In the genomic region with DNA sequence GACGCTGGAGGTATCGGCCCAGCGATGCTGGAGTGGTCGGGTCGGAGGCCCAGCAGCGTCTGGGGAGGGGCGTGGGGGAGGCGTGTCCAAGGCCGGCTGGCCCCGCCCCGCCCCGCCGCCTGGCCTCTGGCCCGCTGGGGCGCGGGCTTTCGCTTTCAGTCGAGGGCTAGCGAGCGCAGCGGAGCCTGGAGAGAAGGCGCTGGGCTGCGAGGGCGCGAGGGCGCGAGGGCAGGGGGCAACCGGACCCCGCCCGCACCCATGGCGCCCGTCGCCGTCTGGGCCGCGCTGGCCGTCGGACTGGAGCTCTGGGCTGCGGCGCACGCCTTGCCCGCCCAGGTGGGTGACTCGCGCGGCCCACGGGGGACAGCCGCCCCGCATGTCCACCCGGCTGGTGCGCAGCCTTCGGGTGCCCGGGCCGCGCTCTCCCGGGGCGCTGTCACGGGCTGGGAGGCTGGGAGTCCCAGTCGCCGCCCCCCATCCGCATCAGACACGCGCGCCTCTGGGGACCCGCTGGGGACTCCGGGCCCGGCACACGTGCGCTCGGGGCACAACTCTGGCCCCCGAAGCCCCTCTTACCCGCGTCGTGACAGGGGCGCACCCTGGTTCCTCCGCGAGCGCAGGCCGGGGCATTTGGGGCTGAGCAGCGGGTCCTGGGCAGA, we compare ENCODE assay signal across 1 cellular context.
TF ChIP-seq lines count a peak whose summit lies in the region.

A gene (plus strand): TSS at position 158 of the 659 bp plus-strand sequence. CDS start 101 bp downstream, at position 259.

TF ChIP-seq in K562, 482 proteins besides CTCF, POLR2A, EP300 and RAD21 (continued from another document and continues in another):
- TF ChIP-seq, protein P1, sequence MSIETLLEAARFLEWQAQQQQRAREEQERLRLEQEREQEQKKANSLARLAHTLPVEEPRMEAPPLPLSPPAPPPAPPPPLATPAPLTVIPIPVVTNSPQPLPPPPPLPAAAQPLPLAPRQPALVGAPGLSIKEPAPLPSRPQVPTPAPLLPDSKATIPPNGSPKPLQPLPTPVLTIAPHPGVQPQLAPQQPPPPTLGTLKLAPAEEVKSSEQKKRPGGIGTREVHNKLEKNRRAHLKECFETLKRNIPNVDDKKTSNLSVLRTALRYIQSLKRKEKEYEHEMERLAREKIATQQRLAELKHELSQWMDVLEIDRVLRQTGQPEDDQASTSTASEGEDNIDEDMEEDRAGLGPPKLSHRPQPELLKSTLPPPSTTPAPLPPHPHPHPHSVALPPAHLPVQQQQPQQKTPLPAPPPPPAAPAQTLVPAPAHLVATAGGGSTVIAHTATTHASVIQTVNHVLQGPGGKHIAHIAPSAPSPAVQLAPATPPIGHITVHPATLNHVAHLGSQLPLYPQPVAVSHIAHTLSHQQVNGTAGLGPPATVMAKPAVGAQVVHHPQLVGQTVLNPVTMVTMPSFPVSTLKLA (conservative IDR thresholded peaks at IDR 0.05), result peak; percentile 44 to 65
- TF ChIP-seq ZNF76 (CRISPR knock-in tag; IDR thresholded peaks at IDR 0.05; ENCODE audit: borderline replicate concordance) (peak; percentile 74; the same call in 1 of the 2 replicates), EZH2 (IDR thresholded peaks at IDR 0.05; ENCODE audit: borderline replicate concordance, low read depth, low read length) (no peak), SP2 (IDR thresholded peaks at IDR 0.05; ENCODE audit: extremely low read depth, low read depth, low read length, poor library complexity, severe bottlenecking) (no peak), ZNF57 (CRISPR knock-in tag; IDR thresholded peaks at IDR 0.05) (no peak), C11orf30 (IDR thresholded peaks at IDR 0.05; ENCODE audit: low read depth) (no peak), ZKSCAN3 (CRISPR knock-in tag; IDR thresholded peaks at IDR 0.05) (no peak), PCBP2 (IDR thresholded peaks at IDR 0.05; ENCODE audit: low read depth, low read length, poor library complexity, severe bottlenecking) (no peak), KLF10 (CRISPR knock-in tag; IDR thresholded peaks at IDR 0.05) (no peak), PHF20 (IDR thresholded peaks at IDR 0.05; ENCODE audit: partially characterized antibody) (no peak), EHMT2 (IDR thresholded peaks at IDR 0.05) (no peak), ERF (CRISPR knock-in tag; IDR thresholded peaks at IDR 0.05) (peak; percentile 81; the same call in 1 of the 2 replicates), MXI1 (IDR thresholded peaks at IDR 0.05; ENCODE audit: low read depth, low read length) (0 out of 2 replicates have a peak, but pooled peaks have one; percentile 25), MTA2 (IDR thresholded peaks at IDR 0.05; ENCODE audit: low read depth) (no peak), THRAP3 (IDR thresholded peaks at IDR 0.05; ENCODE audit: borderline replicate concordance) (no peak), ZNF133 (CRISPR knock-in tag; IDR thresholded peaks at IDR 0.05) (no peak), RBM34 (IDR thresholded peaks at IDR 0.05; ENCODE audit: borderline replicate concordance, insufficient read depth, low read length) (peak; percentile 45; the same call in 1 of the 2 replicates), ZNF668 (CRISPR knock-in tag; IDR thresholded peaks at IDR 0.05) (peak; percentile 17; the same call in 1 of the 2 replicates), FOXA1 (IDR thresholded peaks at IDR 0.05; ENCODE audit: borderline replicate concordance) (no peak), RBM25 (IDR thresholded peaks at IDR 0.05; ENCODE audit: low read depth, low read length, severe bottlenecking) (no peak), ZKSCAN8 (CRISPR knock-in tag; IDR thresholded peaks at IDR 0.05) (no peak), ZNF24 (IDR thresholded peaks at IDR 0.05) (peak; percentile 67), DPF2 (IDR thresholded peaks at IDR 0.05) (no peak), MEF2D (tag; conservative IDR thresholded peaks at IDR 0.05; ENCODE audit: low read depth) (no peak), PYGO2 (tag; IDR thresholded peaks at IDR 0.05) (no peak), ZNF212 (CRISPR knock-in tag; IDR thresholded peaks at IDR 0.05) (no peak), POU5F1 (IDR thresholded peaks at IDR 0.05; ENCODE audit: borderline replicate concordance, low read depth, low read length, partially characterized antibody) (no peak), RCOR1 (IDR thresholded peaks at IDR 0.05; ENCODE audit: borderline replicate concordance in 1 of 2, low read depth in 2 of 2, low read length in 2 of 2) (no peak), ZNF12 (CRISPR knock-in tag; IDR thresholded peaks at IDR 0.05) (no peak), ILK (tag; IDR thresholded peaks at IDR 0.05; ENCODE audit: borderline replicate concordance, low read depth) (no peak), FUS (optimal IDR thresholded peaks at IDR 0.05; ENCODE audit: low read depth, low read length) (peak; percentile 97), RFX5 (IDR thresholded peaks at IDR 0.05; ENCODE audit: low read depth, low read length) (no peak), XRCC3 (IDR thresholded peaks at IDR 0.05) (no peak), POLR2B (IDR thresholded peaks at IDR 0.05; ENCODE audit: low read depth, partially characterized antibody) (no peak), BACH1 (tag; IDR thresholded peaks at IDR 0.05) (no peak), BCL6 (CRISPR knock-in tag; IDR thresholded peaks at IDR 0.05) (no peak), POLR3A (IDR thresholded peaks at IDR 0.05; ENCODE audit: borderline replicate concordance, extremely low read depth, insufficient read depth, insufficient read length) (no peak)
- TF ChIP-seq, protein P2, sequence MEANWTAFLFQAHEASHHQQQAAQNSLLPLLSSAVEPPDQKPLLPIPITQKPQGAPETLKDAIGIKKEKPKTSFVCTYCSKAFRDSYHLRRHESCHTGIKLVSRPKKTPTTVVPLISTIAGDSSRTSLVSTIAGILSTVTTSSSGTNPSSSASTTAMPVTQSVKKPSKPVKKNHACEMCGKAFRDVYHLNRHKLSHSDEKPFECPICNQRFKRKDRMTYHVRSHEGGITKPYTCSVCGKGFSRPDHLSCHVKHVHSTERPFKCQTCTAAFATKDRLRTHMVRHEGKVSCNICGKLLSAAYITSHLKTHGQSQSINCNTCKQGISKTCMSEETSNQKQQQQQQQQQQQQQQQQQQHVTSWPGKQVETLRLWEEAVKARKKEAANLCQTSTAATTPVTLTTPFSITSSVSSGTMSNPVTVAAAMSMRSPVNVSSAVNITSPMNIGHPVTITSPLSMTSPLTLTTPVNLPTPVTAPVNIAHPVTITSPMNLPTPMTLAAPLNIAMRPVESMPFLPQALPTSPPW (CRISPR knock-in tag; IDR thresholded peaks at IDR 0.05), result peak; percentile 70
- TF ChIP-seq, protein P3, sequence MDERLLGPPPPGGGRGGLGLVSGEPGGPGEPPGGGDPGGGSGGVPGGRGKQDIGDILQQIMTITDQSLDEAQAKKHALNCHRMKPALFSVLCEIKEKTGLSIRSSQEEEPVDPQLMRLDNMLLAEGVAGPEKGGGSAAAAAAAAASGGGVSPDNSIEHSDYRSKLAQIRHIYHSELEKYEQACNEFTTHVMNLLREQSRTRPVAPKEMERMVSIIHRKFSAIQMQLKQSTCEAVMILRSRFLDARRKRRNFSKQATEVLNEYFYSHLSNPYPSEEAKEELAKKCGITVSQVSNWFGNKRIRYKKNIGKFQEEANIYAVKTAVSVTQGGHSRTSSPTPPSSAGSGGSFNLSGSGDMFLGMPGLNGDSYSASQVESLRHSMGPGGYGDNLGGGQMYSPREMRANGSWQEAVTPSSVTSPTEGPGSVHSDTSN (CRISPR knock-in tag; IDR thresholded peaks at IDR 0.05; ENCODE audit: low read depth), result no peak
- TF ChIP-seq, protein P3 (tag; conservative IDR thresholded peaks at IDR 0.05; ENCODE audit: low read depth), result no peak
- TF ChIP-seq, protein P4, sequence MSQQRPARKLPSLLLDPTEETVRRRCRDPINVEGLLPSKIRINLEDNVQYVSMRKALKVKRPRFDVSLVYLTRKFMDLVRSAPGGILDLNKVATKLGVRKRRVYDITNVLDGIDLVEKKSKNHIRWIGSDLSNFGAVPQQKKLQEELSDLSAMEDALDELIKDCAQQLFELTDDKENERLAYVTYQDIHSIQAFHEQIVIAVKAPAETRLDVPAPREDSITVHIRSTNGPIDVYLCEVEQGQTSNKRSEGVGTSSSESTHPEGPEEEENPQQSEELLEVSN (IDR thresholded peaks at IDR 0.05; ENCODE audit: borderline replicate concordance in 1 of 2, extremely low read depth in 1 of 2, insufficient read depth in 1 of 2, insufficient read length in 1 of 2, low read depth in 1 of 2, low read length in 1 of 2, poor library complexity in 1 of 2, severe bottlenecking in 1 of 2), result peak; percentile 98 to 100
- TF ChIP-seq, protein P5, sequence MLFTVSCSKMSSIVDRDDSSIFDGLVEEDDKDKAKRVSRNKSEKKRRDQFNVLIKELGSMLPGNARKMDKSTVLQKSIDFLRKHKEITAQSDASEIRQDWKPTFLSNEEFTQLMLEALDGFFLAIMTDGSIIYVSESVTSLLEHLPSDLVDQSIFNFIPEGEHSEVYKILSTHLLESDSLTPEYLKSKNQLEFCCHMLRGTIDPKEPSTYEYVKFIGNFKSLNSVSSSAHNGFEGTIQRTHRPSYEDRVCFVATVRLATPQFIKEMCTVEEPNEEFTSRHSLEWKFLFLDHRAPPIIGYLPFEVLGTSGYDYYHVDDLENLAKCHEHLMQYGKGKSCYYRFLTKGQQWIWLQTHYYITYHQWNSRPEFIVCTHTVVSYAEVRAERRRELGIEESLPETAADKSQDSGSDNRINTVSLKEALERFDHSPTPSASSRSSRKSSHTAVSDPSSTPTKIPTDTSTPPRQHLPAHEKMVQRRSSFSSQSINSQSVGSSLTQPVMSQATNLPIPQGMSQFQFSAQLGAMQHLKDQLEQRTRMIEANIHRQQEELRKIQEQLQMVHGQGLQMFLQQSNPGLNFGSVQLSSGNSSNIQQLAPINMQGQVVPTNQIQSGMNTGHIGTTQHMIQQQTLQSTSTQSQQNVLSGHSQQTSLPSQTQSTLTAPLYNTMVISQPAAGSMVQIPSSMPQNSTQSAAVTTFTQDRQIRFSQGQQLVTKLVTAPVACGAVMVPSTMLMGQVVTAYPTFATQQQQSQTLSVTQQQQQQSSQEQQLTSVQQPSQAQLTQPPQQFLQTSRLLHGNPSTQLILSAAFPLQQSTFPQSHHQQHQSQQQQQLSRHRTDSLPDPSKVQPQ (CRISPR knock-in tag; IDR thresholded peaks at IDR 0.05; ENCODE audit: borderline replicate concordance), result no peak
- TF ChIP-seq, protein P6, sequence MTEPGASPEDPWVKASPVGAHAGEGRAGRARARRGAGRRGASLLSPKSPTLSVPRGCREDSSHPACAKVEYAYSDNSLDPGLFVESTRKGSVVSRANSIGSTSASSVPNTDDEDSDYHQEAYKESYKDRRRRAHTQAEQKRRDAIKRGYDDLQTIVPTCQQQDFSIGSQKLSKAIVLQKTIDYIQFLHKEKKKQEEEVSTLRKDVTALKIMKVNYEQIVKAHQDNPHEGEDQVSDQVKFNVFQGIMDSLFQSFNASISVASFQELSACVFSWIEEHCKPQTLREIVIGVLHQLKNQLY (CRISPR knock-in tag; conservative IDR thresholded peaks at IDR 0.05), result peak in 1 of 2 experiments; percentile 82; a peak in 1 of 4 replicates
- TF ChIP-seq, protein P7, sequence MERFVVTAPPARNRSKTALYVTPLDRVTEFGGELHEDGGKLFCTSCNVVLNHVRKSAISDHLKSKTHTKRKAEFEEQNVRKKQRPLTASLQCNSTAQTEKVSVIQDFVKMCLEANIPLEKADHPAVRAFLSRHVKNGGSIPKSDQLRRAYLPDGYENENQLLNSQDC (CRISPR knock-in tag; IDR thresholded peaks at IDR 0.05), result no peak
- TF ChIP-seq, protein P8, sequence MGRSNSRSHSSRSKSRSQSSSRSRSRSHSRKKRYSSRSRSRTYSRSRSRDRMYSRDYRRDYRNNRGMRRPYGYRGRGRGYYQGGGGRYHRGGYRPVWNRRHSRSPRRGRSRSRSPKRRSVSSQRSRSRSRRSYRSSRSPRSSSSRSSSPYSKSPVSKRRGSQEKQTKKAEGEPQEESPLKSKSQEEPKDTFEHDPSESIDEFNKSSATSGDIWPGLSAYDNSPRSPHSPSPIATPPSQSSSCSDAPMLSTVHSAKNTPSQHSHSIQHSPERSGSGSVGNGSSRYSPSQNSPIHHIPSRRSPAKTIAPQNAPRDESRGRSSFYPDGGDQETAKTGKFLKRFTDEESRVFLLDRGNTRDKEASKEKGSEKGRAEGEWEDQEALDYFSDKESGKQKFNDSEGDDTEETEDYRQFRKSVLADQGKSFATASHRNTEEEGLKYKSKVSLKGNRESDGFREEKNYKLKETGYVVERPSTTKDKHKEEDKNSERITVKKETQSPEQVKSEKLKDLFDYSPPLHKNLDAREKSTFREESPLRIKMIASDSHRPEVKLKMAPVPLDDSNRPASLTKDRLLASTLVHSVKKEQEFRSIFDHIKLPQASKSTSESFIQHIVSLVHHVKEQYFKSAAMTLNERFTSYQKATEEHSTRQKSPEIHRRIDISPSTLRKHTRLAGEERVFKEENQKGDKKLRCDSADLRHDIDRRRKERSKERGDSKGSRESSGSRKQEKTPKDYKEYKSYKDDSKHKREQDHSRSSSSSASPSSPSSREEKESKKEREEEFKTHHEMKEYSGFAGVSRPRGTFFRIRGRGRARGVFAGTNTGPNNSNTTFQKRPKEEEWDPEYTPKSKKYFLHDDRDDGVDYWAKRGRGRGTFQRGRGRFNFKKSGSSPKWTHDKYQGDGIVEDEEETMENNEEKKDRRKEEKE (IDR thresholded peaks at IDR 0.05; ENCODE audit: borderline replicate concordance in 1 of 2, control insufficient read depth in 1 of 2, low read depth in 2 of 2, low read length in 1 of 2), result no peak
- TF ChIP-seq, protein P9, sequence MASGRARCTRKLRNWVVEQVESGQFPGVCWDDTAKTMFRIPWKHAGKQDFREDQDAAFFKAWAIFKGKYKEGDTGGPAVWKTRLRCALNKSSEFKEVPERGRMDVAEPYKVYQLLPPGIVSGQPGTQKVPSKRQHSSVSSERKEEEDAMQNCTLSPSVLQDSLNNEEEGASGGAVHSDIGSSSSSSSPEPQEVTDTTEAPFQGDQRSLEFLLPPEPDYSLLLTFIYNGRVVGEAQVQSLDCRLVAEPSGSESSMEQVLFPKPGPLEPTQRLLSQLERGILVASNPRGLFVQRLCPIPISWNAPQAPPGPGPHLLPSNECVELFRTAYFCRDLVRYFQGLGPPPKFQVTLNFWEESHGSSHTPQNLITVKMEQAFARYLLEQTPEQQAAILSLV (tag; IDR thresholded peaks at IDR 0.05), result no peak
- TF ChIP-seq, protein P10, sequence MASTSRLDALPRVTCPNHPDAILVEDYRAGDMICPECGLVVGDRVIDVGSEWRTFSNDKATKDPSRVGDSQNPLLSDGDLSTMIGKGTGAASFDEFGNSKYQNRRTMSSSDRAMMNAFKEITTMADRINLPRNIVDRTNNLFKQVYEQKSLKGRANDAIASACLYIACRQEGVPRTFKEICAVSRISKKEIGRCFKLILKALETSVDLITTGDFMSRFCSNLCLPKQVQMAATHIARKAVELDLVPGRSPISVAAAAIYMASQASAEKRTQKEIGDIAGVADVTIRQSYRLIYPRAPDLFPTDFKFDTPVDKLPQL (IDR thresholded peaks at IDR 0.05; ENCODE audit: extremely low read depth, insufficient read length), result no peak
